Comparison of ENCODE assay signal across 6 cellular contexts in genomic region chr7:135234095-135234494, GRCh38. TPM values are rescaled to one million over a fixed set of nuclear protein-coding genes. Genes with fewer than 3 reads are reported as not detected.
"Had no signal": no experiment of that assay in that cellular context is flagged by ENCODE, and none has a peak within 500 bp of the region (broad histone marks: within the 10 kb centered on the region; RNA-seq: fewer than 3 reads in every experiment).

No MANE protein-coding gene starts in this region.

RNA-seq across cellular contexts. Expression of gene STRA8, which starts 0.5 kb away (rescaled TPM):
- total RNA-seq: HepG2, HT-29, HT1080, IMR-90, K562 had no signal
- polyA plus RNA-seq: HepG2, IgD-negative memory B cell, IMR-90, K562 had no signal
